In genomic region chr7:45574521-45575500, GRCh38 we compare ENCODE assay signal across 1 cellular context.
TF ChIP-seq lines count a peak whose summit lies in the region.

No MANE protein-coding gene starts in this region.

TF ChIP-seq in HepG2, 621 proteins besides CTCF, POLR2A, EP300 and RAD21 (continued from another document):
- no peak for TF ChIP-seq HNF1A (IDR thresholded peaks at IDR 0.05; ENCODE audit: low read depth)
- TF ChIP-seq HNF1A (CRISPR knock-in tag; IDR thresholded peaks at IDR 0.05; ENCODE audit: borderline replicate concordance): no peak
- no peak for TF ChIP-seq ZBTB25 (CRISPR knock-in tag; IDR thresholded peaks at IDR 0.05)
- no peak for TF ChIP-seq ZNF432 (CRISPR knock-in tag; IDR thresholded peaks at IDR 0.05; ENCODE audit: borderline replicate concordance)
- TF ChIP-seq ZNF280B (CRISPR knock-in tag; IDR thresholded peaks at IDR 0.05; ENCODE audit: borderline replicate concordance): 0 out of 2 replicates have a peak, but pooled peaks have one; percentile 42
- no peak for TF ChIP-seq CAMTA2 (CRISPR knock-in tag; IDR thresholded peaks at IDR 0.05; ENCODE audit: borderline replicate concordance)
- no peak for TF ChIP-seq ZNF446 (CRISPR knock-in tag; IDR thresholded peaks at IDR 0.05)
- TF ChIP-seq EEA1 (CRISPR knock-in tag; IDR thresholded peaks at IDR 0.05; ENCODE audit: borderline replicate concordance): no peak
- no peak for TF ChIP-seq ZFP41 (CRISPR knock-in tag; IDR thresholded peaks at IDR 0.05; ENCODE audit: borderline replicate concordance)
- TF ChIP-seq ARID5B (CRISPR knock-in tag; IDR thresholded peaks at IDR 0.05): no peak
- TF ChIP-seq IKZF4 (CRISPR knock-in tag; IDR thresholded peaks at IDR 0.05; ENCODE audit: borderline replicate concordance, low read depth, not compliant biosample characterization): peak; percentile 28
- TF ChIP-seq FOXK1 (CRISPR knock-in tag; IDR thresholded peaks at IDR 0.05; ENCODE audit: borderline replicate concordance, low read depth): no peak
- TF ChIP-seq HNRNPLL (IDR thresholded peaks at IDR 0.05; ENCODE audit: low read depth, low read length, poor library complexity, severe bottlenecking): peak; percentile 83
- TF ChIP-seq WIZ (CRISPR knock-in tag; IDR thresholded peaks at IDR 0.05): no peak
